ENCODE assay signal across 15 cellular contexts in genomic region chr19:7426986-7427385, GRCh38.
DNase-seq lines count a peak whose midpoint lies in the region; ATAC-seq and TF ChIP-seq lines count a peak whose summit lies in the region.
"Had no signal": no experiment of that assay in that cellular context is flagged by ENCODE, and none has a peak within 500 bp of the region (broad histone marks: within the 10 kb centered on the region; RNA-seq: fewer than 3 reads in every experiment).

No MANE protein-coding gene starts in this region.

- H3K9ac ChIP-seq in mammary epithelial cell (ENCODE audit: insufficient read depth, low read length), result no peak overlapping the region

- H2AFZ ChIP-seq in mammary epithelial cell (ENCODE audit: low read depth, low read length), result no peak overlapping the region

- peak; percentile 66 for DNase-seq in activated effector memory CD4-positive, alpha-beta T cell treated with anti-CD3 and anti-CD28 coated beads, Interleukin-2, amount 50 U/mL, for 16 hours
- no peak for DNase-seq in activated effector memory CD4-positive, alpha-beta T cell treated with Interleukin-2 at 50 U/mL for 16 hours
- DNase-seq in activated CD4-positive, alpha-beta memory T cell treated with anti-CD3 and anti-CD28 coated beads for 36 hours, result peak; percentile 61
- peak in 2 of 3 donors; percentile 3 to 31 for DNase-seq in effector memory CD4-positive, alpha-beta T cell
- DNase-seq in stimulated activated naive B cell treated with anti-CD40 and anti-IgM and Interleukin-4, amounts not matched to agents 10 μg/mL and 1 μg/mL and 100 μg/mL, for 72 hours, result no peak
- DNase-seq in HuH-7.5 (ENCODE audit: low spot score), result no peak
- DNase-seq in mammary epithelial cell, result no peak
- DNase-seq: heart left ventricle, NCI-H1092, NCI-H345, nephron progenitor cell, uterus had no signal

- no peak overlapping the region for H3K4me3 ChIP-seq in effector memory CD4-positive, alpha-beta T cell (ENCODE audit: insufficient read depth, low read depth, low read length, poor library complexity, severe bottlenecking)
- H3K4me3 ChIP-seq in mammary epithelial cell (replicated peaks in 1 of 3; ENCODE audit: insufficient read depth in 1 of 3, low read depth in 2 of 3, low read length in 3 of 3), result no peak overlapping the region
- H3K4me3 ChIP-seq: cardiac muscle cell, heart left ventricle, right atrium auricular region, uterus had no signal

- no peaks in the 10 kb centered on the region for H3K9me3 Mint-ChIP-seq in activated CD4-positive, alpha-beta memory T cell treated with anti-CD3 and anti-CD28 coated beads for 36 hours
- no peaks in the 10 kb centered on the region for H3K9me3 Mint-ChIP-seq in stimulated activated naive B cell treated with anti-CD40 and anti-IgM and Interleukin-4, amounts not matched to agents 10 μg/mL and 1 μg/mL and 100 μg/mL, for 72 hours
- H3K9me3 Mint-ChIP-seq: nephron progenitor cell had no signal

- H3K27me3 Mint-ChIP-seq in activated CD4-positive, alpha-beta memory T cell treated with anti-CD3 and anti-CD28 coated beads for 36 hours, result no peaks in the 10 kb centered on the region
- H3K27me3 Mint-ChIP-seq in stimulated activated naive B cell treated with anti-CD40 and anti-IgM and Interleukin-4, amounts not matched to agents 10 μg/mL and 1 μg/mL and 100 μg/mL, for 72 hours, result no peaks in the 10 kb centered on the region

- H3K27ac ChIP-seq in effector memory CD4-positive, alpha-beta T cell (ENCODE audit: insufficient read depth, low read length, poor library complexity, severe bottlenecking), result peak overlapping the region; percentile 57
- no peak overlapping the region for H3K27ac ChIP-seq in mammary epithelial cell (ENCODE audit: insufficient read depth, low read depth, low read length)
- H3K27ac ChIP-seq: cardiac muscle cell, heart left ventricle, right atrium auricular region, uterus had no signal

- peak in 1 of 2 donors; percentile 33 for ATAC-seq in stimulated activated naive B cell treated with anti-CD40 and anti-IgM and Interleukin-4, amounts not matched to agents 10 μg/mL and 1 μg/mL and 100 μg/mL, for 72 hours (replicated peaks)
- ATAC-seq in GM18907 (IDR thresholded peaks at IDR 0.05; ENCODE audit: unreplicated experiment), result no peak
- ATAC-seq: heart left ventricle had no signal

- WGBS in mammary epithelial cell (ENCODE audit: low coverage, missing lambda C conversion rate), result 83% methylated on average over 6 of the region's 9 CpGs

- POLR2A ChIA-PET in activated CD4-positive, alpha-beta memory T cell treated with anti-CD3 and anti-CD28 coated beads for 36 hours (lab: Charles Lee), result interaction anchor here (1.1 to 1.8 kb wide), 2 partner anchors 40 kb away, joined by 6 to 7 read pairs; no protein-coding TSS in a partner anchor

- peaks cover 34% of the 10 kb centered on the region for H3K4me1 Mint-ChIP-seq in activated CD4-positive, alpha-beta memory T cell treated with anti-CD3 and anti-CD28 coated beads for 36 hours (ENCODE audit: low read depth)
- H3K4me1 Mint-ChIP-seq in stimulated activated naive B cell treated with anti-CD40 and anti-IgM and Interleukin-4, amounts not matched to agents 10 μg/mL and 1 μg/mL and 100 μg/mL, for 72 hours, result peaks cover 5 to 22% of the 10 kb centered on the region in 2 donors

- peak overlapping the region; percentile 89 for H3K27ac Mint-ChIP-seq in activated CD4-positive, alpha-beta memory T cell treated with anti-CD3 and anti-CD28 coated beads for 36 hours
- peak overlapping the region; percentile 87 for H3K27ac Mint-ChIP-seq in stimulated activated naive B cell treated with anti-CD40 and anti-IgM and Interleukin-4, amounts not matched to agents 10 μg/mL and 1 μg/mL and 100 μg/mL, for 72 hours

- TF ChIP-seq CTCF in mammary epithelial cell (conservative IDR thresholded peaks at IDR 0.05 in 1 of 2, IDR thresholded peaks at IDR 0.05 in 1 of 2; ENCODE audit: extremely low read depth in 1 of 2, insufficient read depth in 1 of 2, low read depth in 1 of 2, low read length in 2 of 2), result no peak

- dilution Hi-C loops in mammary epithelial cell (cut with HindIII; ENCODE audit: low sequenced_read_pairs), result no loop called here

- no peaks in the 10 kb centered on the region for H4K20me1 ChIP-seq in mammary epithelial cell (ENCODE audit: insufficient read depth, low read length)

- CTCF ChIA-PET in activated CD4-positive, alpha-beta memory T cell treated with anti-CD3 and anti-CD28 coated beads for 36 hours (lab: Charles Lee), result interaction anchor here (1.8 kb wide), 2 partner anchors 40 to 73 kb away, joined by 6 read pairs; no protein-coding TSS in a partner anchor
- CTCF ChIA-PET in mammary epithelial cell (lab: Charles Lee; ENCODE audit: low non-redundant PET), result no interaction called here

- no peak overlapping the region for H3K4me2 ChIP-seq in mammary epithelial cell (ENCODE audit: insufficient read depth, low read depth, low read length)

- H3K27me3 ChIP-seq in effector memory CD4-positive, alpha-beta T cell (replicated peaks; ENCODE audit: control insufficient read depth, insufficient read depth, low read length, poor library complexity, severe bottlenecking), result no peaks in the 10 kb centered on the region
- H3K27me3 ChIP-seq in mammary epithelial cell (ENCODE audit: insufficient read depth, low read length), result no peaks in the 10 kb centered on the region
- H3K27me3 ChIP-seq: cardiac muscle cell, heart left ventricle, right atrium auricular region, uterus had no signal

- H3K9me3 ChIP-seq in effector memory CD4-positive, alpha-beta T cell (ENCODE audit: control insufficient read depth, low read length), result no peaks in the 10 kb centered on the region
- H3K9me3 ChIP-seq in mammary epithelial cell (replicated peaks; ENCODE audit: insufficient read depth, low read length), result no peaks in the 10 kb centered on the region
- H3K9me3 ChIP-seq: heart left ventricle, right atrium auricular region, uterus had no signal

- H3K36me3 ChIP-seq in effector memory CD4-positive, alpha-beta T cell (ENCODE audit: control insufficient read depth, insufficient read depth, low read length), result peaks cover 59% of the 10 kb centered on the region
- no peaks in the 10 kb centered on the region for H3K36me3 ChIP-seq in mammary epithelial cell (ENCODE audit: insufficient read depth, low read length)
- H3K36me3 ChIP-seq: cardiac muscle cell, right atrium auricular region, uterus had no signal

- BruUV-seq in mammary epithelial cell (replicated peaks; lab: Mats Ljungman, UMichigan), result no TSS peak

- H3K4me1 ChIP-seq in effector memory CD4-positive, alpha-beta T cell (ENCODE audit: control insufficient read depth, insufficient read depth, low read length, poor library complexity, severe bottlenecking), result no peaks in the 10 kb centered on the region
- peaks cover 11% of the 10 kb centered on the region for H3K4me1 ChIP-seq in mammary epithelial cell (ENCODE audit: insufficient read depth, low read length)
- H3K4me1 ChIP-seq: heart left ventricle, right atrium auricular region, uterus had no signal

- no peak overlapping the region for H3K4me3 Mint-ChIP-seq in activated CD4-positive, alpha-beta memory T cell treated with anti-CD3 and anti-CD28 coated beads for 36 hours
- no peak overlapping the region for H3K4me3 Mint-ChIP-seq in stimulated activated naive B cell treated with anti-CD40 and anti-IgM and Interleukin-4, amounts not matched to agents 10 μg/mL and 1 μg/mL and 100 μg/mL, for 72 hours
- H3K4me3 Mint-ChIP-seq: nephron progenitor cell had no signal

- intact Hi-C loops in activated CD4-positive, alpha-beta memory T cell treated with anti-CD3 and anti-CD28 coated beads for 36 hours (cut with micrococcal nuclease), result no loop called here
- intact Hi-C loops in mammary epithelial cell (cut with micrococcal nuclease), result no loop called here

- in situ Hi-C loops in mammary epithelial cell (cut with MboI; ENCODE audit: low sequenced_read_pairs in 2 of 2), result no loop called here

- peaks cover 6% of the 10 kb centered on the region for H3K79me2 ChIP-seq in mammary epithelial cell (ENCODE audit: insufficient read depth, low read length)

- peaks cover 3% of the 10 kb centered on the region for H3K36me3 Mint-ChIP-seq in activated CD4-positive, alpha-beta memory T cell treated with anti-CD3 and anti-CD28 coated beads for 36 hours
- peaks cover 7 to 17% of the 10 kb centered on the region in 2 donors for H3K36me3 Mint-ChIP-seq in stimulated activated naive B cell treated with anti-CD40 and anti-IgM and Interleukin-4, amounts not matched to agents 10 μg/mL and 1 μg/mL and 100 μg/mL, for 72 hours

Comparison
In these comparisons a context has a peak if more than half of its experiments do, and no peak if none do; other contexts are left out.
1. DNase-seq: peak in activated effector memory CD4-positive, alpha-beta T cell treated with anti-CD3 and anti-CD28 coated beads, Interleukin-2, amount 50 U/mL, for 16 hours (single experiment), activated CD4-positive, alpha-beta memory T cell treated with anti-CD3 and anti-CD28 coated beads for 36 hours (single experiment) and effector memory CD4-positive, alpha-beta T cell (2 of 3); none in activated effector memory CD4-positive, alpha-beta T cell treated with Interleukin-2 at 50 U/mL for 16 hours (single experiment), stimulated activated naive B cell treated with anti-CD40 and anti-IgM and Interleukin-4, amounts not matched to agents 10 μg/mL and 1 μg/mL and 100 μg/mL, for 72 hours (single experiment), HuH-7.5 (single experiment) and mammary epithelial cell (single experiment).